13 cellular contexts compared by ENCODE assay signal in the genomic region with DNA sequence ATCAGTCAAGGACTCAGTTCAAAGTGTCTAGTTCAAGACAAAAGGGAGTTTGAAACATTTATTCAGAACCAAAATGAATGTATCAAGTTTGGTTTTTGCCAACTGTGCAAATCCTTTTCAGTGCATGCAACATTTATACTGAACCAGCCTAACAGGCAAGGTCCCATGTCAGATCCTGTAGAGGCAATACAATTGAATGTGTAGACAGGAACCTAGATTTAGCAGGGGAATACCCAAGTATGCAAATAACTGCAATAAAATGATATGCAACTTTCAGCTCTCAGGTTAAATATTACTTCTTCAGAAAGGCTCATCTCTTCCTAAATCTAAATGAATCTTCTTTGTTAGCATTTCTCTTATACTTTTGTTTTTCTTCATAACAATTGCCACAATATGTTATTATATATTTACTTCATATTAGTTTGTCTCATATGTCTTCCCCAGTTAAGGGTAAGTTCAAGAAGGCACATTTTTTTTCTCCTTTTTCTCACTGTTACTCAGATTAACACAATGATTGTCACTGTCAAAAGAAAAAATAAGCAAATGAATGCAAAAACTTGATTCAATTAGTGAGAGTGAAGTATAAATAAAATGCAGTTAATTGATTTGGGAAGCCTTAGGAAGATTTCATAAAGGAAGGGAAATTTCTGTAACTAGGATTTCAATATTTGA.
A peak's percentile ranks its signal among the peaks of the same experiment; 100 is the strongest.
DNase-seq lines count a peak whose midpoint lies in the region; ATAC-seq and TF ChIP-seq lines count a peak whose summit lies in the region.
"Had no signal": no experiment of that assay in that cellular context is flagged by ENCODE, and none has a peak within 500 bp of the region (broad histone marks: within the 10 kb centered on the region; RNA-seq: fewer than 3 reads in every experiment).

No MANE protein-coding gene starts in this region.

- H3K27me3 ChIP-seq in osteoblast (ENCODE audit: insufficient read depth, low read length) = no peaks in the 10 kb centered on the region
- H3K27me3 ChIP-seq: ascending aorta had no signal

- ATAC-seq in GM19397 (IDR thresholded peaks at IDR 0.05; ENCODE audit: unreplicated experiment) = peak; percentile 63
- ATAC-seq in HG02938 (IDR thresholded peaks at IDR 0.05; ENCODE audit: unreplicated experiment) = peak; percentile 97
- ATAC-seq in Right ventricle myocardium superior (ENCODE audit: poor library complexity) = no peak

- DNase-seq in GM10266 (ENCODE audit: extremely low spot score) (peak; percentile 14), NCI-H526 treated with DMSO at 0.1 percent for 48 hours (lab: John Stamatoyannopoulos, UW) (peak; percentile 2), Right ventricle myocardium superior (no peak), iPS-NIHi7 (ENCODE audit: extremely low spot score) (no peak), osteoblast (ENCODE audit: insufficient read length, low spot score, missing footprints) (no peak)
- DNase-seq in activated CD4-positive, alpha-beta T cell treated with anti-CD3 and anti-CD28 coated beads for 4 hours = no peak
- DNase-seq: Kasumi-1, kidney glomerular epithelial cell, PC-9 had no signal

- no peak overlapping the region for H3K4me2 ChIP-seq in osteoblast (ENCODE audit: insufficient read depth, low read length)
- H3K4me2 ChIP-seq: PC-9 had no signal

- H3K27ac ChIP-seq in osteoblast (ENCODE audit: low read depth, low read length) = no peak overlapping the region
- H3K27ac ChIP-seq: ascending aorta, C4-2B, PC-9 had no signal

- no peaks in the 10 kb centered on the region for H4K20me1 ChIP-seq in osteoblast (ENCODE audit: insufficient read depth, low read length)

- H3K9me3 ChIP-seq in osteoblast (ENCODE audit: low read depth, low read length) = no peaks in the 10 kb centered on the region
- H3K9me3 ChIP-seq: ascending aorta had no signal

- no peak for TF ChIP-seq CTCF in GM10266 (IDR thresholded peaks at IDR 0.05; ENCODE audit: control insufficient read depth, insufficient read depth, low read depth, missing control alignments)
- TF ChIP-seq CTCF in osteoblast (IDR thresholded peaks at IDR 0.05; ENCODE audit: extremely low read depth, low read depth, low read length) = no peak

- H3K36me3 ChIP-seq in osteoblast (ENCODE audit: insufficient read depth, low read length) = no peaks in the 10 kb centered on the region
- H3K36me3 ChIP-seq: ascending aorta had no signal

- H3K4me3 ChIP-seq in osteoblast (ENCODE audit: insufficient read depth, low read length) = no peak overlapping the region
- H3K4me3 ChIP-seq: ascending aorta, PC-9 had no signal

- H2AFZ ChIP-seq in osteoblast (ENCODE audit: low read length) = no peak overlapping the region
- H2AFZ ChIP-seq: PC-9 had no signal

- no peaks in the 10 kb centered on the region for H3K79me2 ChIP-seq in osteoblast (ENCODE audit: insufficient read depth, low read length)

- intact Hi-C loops in Right ventricle myocardium superior (cut with DNase I) = no loop called here

- no peaks in the 10 kb centered on the region for H3K4me1 ChIP-seq in osteoblast (ENCODE audit: insufficient read depth, low read length)
- H3K4me1 ChIP-seq: ascending aorta had no signal

Comparison
In these comparisons a context has a peak if more than half of its experiments do, and no peak if none do; other contexts are left out.
1. DNase-seq: peak in GM10266 (single experiment) and NCI-H526 treated with DMSO at 0.1 percent for 48 hours (single experiment); none in Right ventricle myocardium superior (single experiment), iPS-NIHi7 (single experiment), osteoblast (single experiment) and activated CD4-positive, alpha-beta T cell treated with anti-CD3 and anti-CD28 coated beads for 4 hours (0 of 2).